ENCODE assay signal across 11 cellular contexts in the genomic region with DNA sequence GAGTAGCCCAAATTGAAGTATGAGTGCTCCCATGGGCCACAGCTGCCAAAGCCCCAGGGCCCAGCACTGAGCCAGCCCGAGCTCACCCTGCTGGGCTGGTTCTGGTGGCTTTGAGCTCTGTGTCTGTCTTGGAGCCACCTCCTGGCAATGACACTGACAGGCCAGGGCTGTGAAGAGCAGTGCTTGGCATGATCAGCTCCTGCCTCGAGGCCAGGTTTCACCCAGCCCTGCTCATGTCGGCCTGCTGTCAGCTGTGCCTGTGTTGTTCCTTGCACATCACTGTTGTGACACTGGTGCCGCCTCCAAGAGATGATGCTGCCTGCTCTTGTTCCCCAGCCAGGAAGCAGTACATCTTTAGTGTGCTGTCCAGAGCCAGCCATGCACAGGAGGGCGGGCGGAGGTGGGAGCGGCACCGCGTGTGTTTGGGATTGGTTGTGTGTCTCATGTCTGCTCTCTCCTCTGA. TPM values are rescaled to one million over a fixed set of nuclear protein-coding genes. Genes with fewer than 3 reads are reported as not detected.
A peak's percentile ranks its signal among the peaks of the same experiment; 100 is the strongest.
DNase-seq lines count a peak whose midpoint lies in the region; ATAC-seq and FAIRE-seq lines count a peak whose summit lies in the region.
"Had no signal": no experiment of that assay in that cellular context is flagged by ENCODE, and none has a peak within 500 bp of the region (broad histone marks: within the 10 kb centered on the region; RNA-seq: fewer than 3 reads in every experiment).

No MANE protein-coding gene starts in this region.

- peak; percentile 42 for FAIRE-seq in HTR-8/SVneo (lab: Jason Lieb, UNC)

- ATAC-seq in memory B cell (ENCODE audit: low read depth): no peak
- no peak for ATAC-seq in HG02840 (IDR thresholded peaks at IDR 0.05; ENCODE audit: low FRiP score, unreplicated experiment)

- peaks cover 53% of the 10 kb centered on the region for H3K36me3 Mint-ChIP-seq in activated naive CD8-positive, alpha-beta T cell treated with anti-CD3 and anti-CD28 coated beads for 36 hours
- H3K36me3 Mint-ChIP-seq in memory B cell: peaks cover 26% of the 10 kb centered on the region

- no peaks in the 10 kb centered on the region for H3K9me3 Mint-ChIP-seq in activated naive CD8-positive, alpha-beta T cell treated with anti-CD3 and anti-CD28 coated beads for 36 hours
- H3K9me3 Mint-ChIP-seq in memory B cell: no peaks in the 10 kb centered on the region
- H3K9me3 Mint-ChIP-seq: dendritic cell treated with granulocyte-macrophage colony-stimulating factor and Interleukin-4, amounts not matched to agents 40 ng/mL and 50 ng/mL, for 4 days had no signal

- H3K4me1 Mint-ChIP-seq in activated naive CD8-positive, alpha-beta T cell treated with anti-CD3 and anti-CD28 coated beads for 36 hours: peaks cover 77% of the 10 kb centered on the region
- peaks cover 34% of the 10 kb centered on the region for H3K4me1 Mint-ChIP-seq in memory B cell

- DNase-seq in Ammon's horn (ENCODE audit: low spot score) (peak; percentile 50), HTR-8/SVneo (ENCODE audit: insufficient read length, low spot score) (no peak), memory B cell (ENCODE audit: low spot score in 2 of 2) (no peak), GM03348 (ENCODE audit: low spot score) (no peak), glomerular visceral epithelial cell (ENCODE audit: extremely low spot score) (no peak), NCI-H1436 treated with DMSO at 0.1 percent for 48 hours (lab: John Stamatoyannopoulos, UW) (no peak)
- DNase-seq in activated naive CD8-positive, alpha-beta T cell treated with anti-CD3 and anti-CD28 coated beads for 36 hours: no peak
- DNase-seq: GOT3, NCI-H2081 treated with DMSO at 0.1 percent for 48 hours had no signal

- H3K27ac Mint-ChIP-seq in activated naive CD8-positive, alpha-beta T cell treated with anti-CD3 and anti-CD28 coated beads for 36 hours: peak overlapping the region; percentile 95
- H3K27ac Mint-ChIP-seq in memory B cell: peak overlapping the region; percentile 76
- H3K27ac Mint-ChIP-seq: dendritic cell treated with granulocyte-macrophage colony-stimulating factor and Interleukin-4, amounts not matched to agents 40 ng/mL and 50 ng/mL, for 4 days had no signal

- H3K27me3 Mint-ChIP-seq in activated naive CD8-positive, alpha-beta T cell treated with anti-CD3 and anti-CD28 coated beads for 36 hours: no peaks in the 10 kb centered on the region
- no peaks in the 10 kb centered on the region for H3K27me3 Mint-ChIP-seq in memory B cell
- H3K27me3 Mint-ChIP-seq: dendritic cell treated with granulocyte-macrophage colony-stimulating factor and Interleukin-4, amounts not matched to agents 40 ng/mL and 50 ng/mL, for 4 days had no signal

- H3K4me3 Mint-ChIP-seq in activated naive CD8-positive, alpha-beta T cell treated with anti-CD3 and anti-CD28 coated beads for 36 hours: no peak overlapping the region
- no peak overlapping the region for H3K4me3 Mint-ChIP-seq in memory B cell
- H3K4me3 Mint-ChIP-seq: dendritic cell treated with granulocyte-macrophage colony-stimulating factor and Interleukin-4, amounts not matched to agents 40 ng/mL and 50 ng/mL, for 4 days had no signal

RNA-seq across cellular contexts. Expression of a gene that starts 26.0 kb away (rescaled TPM):
- 10 to 100 TPM; 19.4 to 19.5 TPM for total RNA-seq in activated naive CD8-positive, alpha-beta T cell treated with anti-CD3 and anti-CD28 coated beads for 36 hours

RNA-seq across cellular contexts. Expression of a gene that starts 56.8 kb away (rescaled TPM):
- 10 to 100 TPM; 21.3 to 22.7 TPM for total RNA-seq in activated naive CD8-positive, alpha-beta T cell treated with anti-CD3 and anti-CD28 coated beads for 36 hours
